In genomic region chr1:15542685-15543588, GRCh38 we compare ENCODE assay signal across 25 cellular contexts. TPM values are rescaled to one million over a fixed set of nuclear protein-coding genes. Genes with fewer than 3 reads are reported as not detected.
DNase-seq lines count a peak whose midpoint lies in the region; ATAC-seq and TF ChIP-seq lines count a peak whose summit lies in the region.
"Had no signal": no experiment of that assay in that cellular context is flagged by ENCODE, and none has a peak within 500 bp of the region (broad histone marks: within the 10 kb centered on the region; RNA-seq: fewer than 3 reads in every experiment).

No MANE protein-coding gene starts in this region.

- 97 to 98% methylated on average over 9 of the region's 9 CpGs for WGBS in GM23248 (ENCODE audit: low coverage in 1 of 2, low lambda C conversion rate in 2 of 2, missing lambda C conversion rate in 2 of 2), 2 experiments
- WGBS in gastroesophageal sphincter (ENCODE audit: low coverage in 1 of 2), 2 donors: 89 to 97% methylated on average over 5 to 6 of the region's 9 CpGs

- peak; percentile 48 for ATAC-seq in SK-N-SH treated with all-trans-retinoic acid at 6 μM for 48 hours
- no peak for ATAC-seq in gastroesophageal sphincter
- ATAC-seq: left lobe of liver, Right ventricle myocardium inferior had no signal

- H3K36me3 ChIP-seq in GM23248 (ENCODE audit: low read depth): peaks cover 42% of the 10 kb centered on the region
- H3K36me3 ChIP-seq in gastroesophageal sphincter: peaks cover under 1 to 99% of the 10 kb centered on the region in 2 donors

- DNase-seq in GM23248 (no peak), coronary artery (ENCODE audit: low spot score) (peak; percentile 60), glomerular visceral epithelial cell (ENCODE audit: extremely low spot score) (no peak), LoVo (ENCODE audit: low spot score) (no peak)
- peak; percentile 18 for DNase-seq in stimulated activated CD8-positive, alpha-beta memory T cell treated with anti-CD3 and anti-CD28 coated beads, Interleukin-4, amount 100 ng/mL, for 48 hours
- DNase-seq: activated CD4-positive, CD25-positive, alpha-beta regulatory T cell treated with anti-CD3 and anti-CD28 coated beads, Interleukin-2, amount 50 U/mL, for 72 hours; activated CD8-positive, alpha-beta memory T cell treated with anti-CD3 and anti-CD28 coated beads for 24 hours; activated naive CD4-positive, alpha-beta T cell; activated T-cell treated with anti-CD3 and anti-CD28 coated beads, Interleukin-2, amount 50 U/mL, for 48 hours; CD4-positive, CD25-positive, alpha-beta regulatory T cell; DMS 273 treated with DMSO at 0.1 percent for 48 hours; mesendoderm; NCI-H1417; NCI-H2081 treated with DMSO at 0.1 percent for 48 hours; NCI-H446; NCI-H82; spleen; stimulated activated CD4-positive, alpha-beta T cell treated with anti-CD3 and anti-CD28 coated beads, Interleukin-4, amount 100 ng/mL, for 1 hour; stimulated activated naive CD4-positive, alpha-beta T cell treated with Interleukin-2 at 50 U/mL for 16 hours had no signal

- in situ Hi-C loops in GM23248 (cut with MboI): no loop called here

- H3K27ac ChIP-seq in GM23248: peak overlapping the region; percentile 56
- no peak overlapping the region for H3K27ac ChIP-seq in coronary artery
- no peak overlapping the region for H3K27ac ChIP-seq in gastroesophageal sphincter
- H3K27ac ChIP-seq: spleen, thoracic aorta had no signal

- H3K27me3 ChIP-seq in GM23248 (replicated peaks; ENCODE audit: insufficient read depth) (no peaks in the 10 kb centered on the region), gastroesophageal sphincter (no peaks in the 10 kb centered on the region)
- H3K27me3 ChIP-seq: spleen had no signal

- H2AFZ ChIP-seq in GM23248: 0 out of 2 replicates have a peak overlapping the region, but pooled peaks have one; percentile 27

- H3K4me3 ChIP-seq in GM23248 (peak overlapping the region; percentile 16; the same call in 1 of the 2 replicates), coronary artery (no peak overlapping the region), gastroesophageal sphincter (no peak overlapping the region)
- H3K4me3 ChIP-seq: spleen, thoracic aorta had no signal

- peak overlapping the region; percentile 32 for H3K9ac ChIP-seq in GM23248

- TF ChIP-seq EP300 in gastroesophageal sphincter (IDR thresholded peaks at IDR 0.05): no peak

- H3K4me2 ChIP-seq in GM23248 (ENCODE audit: unreplicated experiment): peak overlapping the region; percentile 58

- no peak for TF ChIP-seq POLR2A in gastroesophageal sphincter (IDR thresholded peaks at IDR 0.05)

- H4K20me1 ChIP-seq in GM23248 (ENCODE audit: insufficient read depth): no peaks in the 10 kb centered on the region

- H3K4me1 ChIP-seq in GM23248 (ENCODE audit: insufficient read depth) (peaks cover 24% of the 10 kb centered on the region), gastroesophageal sphincter (no peaks in the 10 kb centered on the region)
- H3K4me1 ChIP-seq: spleen had no signal

- peaks cover 25% of the 10 kb centered on the region for H3F3A ChIP-seq in GM23248 (ENCODE audit: insufficient read depth)

- H3K9me2 ChIP-seq in GM23248 (ENCODE audit: insufficient read depth): no peaks in the 10 kb centered on the region

- H3K79me2 ChIP-seq in GM23248 (ENCODE audit: insufficient read depth): no peaks in the 10 kb centered on the region

- H3K9me3 ChIP-seq in GM23248 (ENCODE audit: low read depth) (no peaks in the 10 kb centered on the region), gastroesophageal sphincter (no peaks in the 10 kb centered on the region)
- H3K9me3 ChIP-seq: spleen, thoracic aorta had no signal

- TF ChIP-seq CTCF in coronary artery (IDR thresholded peaks at IDR 0.05) (no peak), gastroesophageal sphincter (IDR thresholded peaks at IDR 0.05) (no peak)

TF ChIP-seq in SK-N-SH treated with all-trans-retinoic acid at 6 μM for 48 hours, 23 proteins besides CTCF, POLR2A, EP300 and RAD21:
- TF ChIP-seq GLIS3 (CRISPR knock-in tag; IDR thresholded peaks at IDR 0.05): no peak
- TF ChIP-seq ZNF565 (CRISPR knock-in tag; conservative IDR thresholded peaks at IDR 0.05; ENCODE audit: low read depth): no peak
- TF ChIP-seq BACH2 (CRISPR knock-in tag; IDR thresholded peaks at IDR 0.05; ENCODE audit: borderline replicate concordance): no peak
- no peak for TF ChIP-seq TOX (CRISPR knock-in tag; IDR thresholded peaks at IDR 0.05; ENCODE audit: borderline replicate concordance)
- TF ChIP-seq PATZ1 (CRISPR knock-in tag; IDR thresholded peaks at IDR 0.05; ENCODE audit: borderline replicate concordance): no peak
- no peak for TF ChIP-seq ZFP3 (CRISPR knock-in tag; IDR thresholded peaks at IDR 0.05)
- no peak for TF ChIP-seq TCF4 (CRISPR knock-in tag; IDR thresholded peaks at IDR 0.05; ENCODE audit: borderline replicate concordance)
- TF ChIP-seq CREB5 (CRISPR knock-in tag; IDR thresholded peaks at IDR 0.05; ENCODE audit: low read depth): no peak
- no peak for TF ChIP-seq ARNTL (CRISPR knock-in tag; IDR thresholded peaks at IDR 0.05; ENCODE audit: borderline replicate concordance, low read depth)
- no peak for TF ChIP-seq POU6F1 (CRISPR knock-in tag; IDR thresholded peaks at IDR 0.05; ENCODE audit: borderline replicate concordance, low read depth)
- TF ChIP-seq ISL1 (CRISPR knock-in tag; IDR thresholded peaks at IDR 0.05): no peak
- TF ChIP-seq SNAI2 (CRISPR knock-in tag; IDR thresholded peaks at IDR 0.05): no peak
- no peak for TF ChIP-seq ZNF8 (CRISPR knock-in tag; IDR thresholded peaks at IDR 0.05)
- no peak for TF ChIP-seq ESRRG (CRISPR knock-in tag; IDR thresholded peaks at IDR 0.05)

RNA-seq across cellular contexts. Expression of gene DNAJC16, which starts 16.3 kb away (rescaled TPM):
- total RNA-seq in GM23248 (2014; rRNA removed; shearing (Covaris generic)): 21.8 and 22.5 TPM in 2 replicates
- polyA plus RNA-seq in GM23248 (2016; fragmentation: Nextera tagmentation; extraction: Ambion mirVana): 10.0 and 10.2 TPM in 2 replicates
- 10 to 100 TPM; 10.2 to 18.7 (median 13.8) TPM for total RNA-seq in gastroesophageal sphincter

RNA-seq across cellular contexts. Expression of gene CASP9, which starts 18.9 kb away (rescaled TPM):
- total RNA-seq in GM23248 (2014; rRNA removed; shearing (Covaris generic)): 15.8 and 18.5 TPM in 2 replicates
- polyA plus RNA-seq in GM23248 (2016; fragmentation: Nextera tagmentation; extraction: Ambion mirVana): 6.7 and 7.6 TPM in 2 replicates
- total RNA-seq in gastroesophageal sphincter: 10 to 100 TPM; 11.0 to 22.5 (median 14.3) TPM

RNA-seq across cellular contexts. Expression of gene AGMAT, which starts 41.9 kb away (rescaled TPM):
- 2.2 and 3.9 TPM in 2 replicates for total RNA-seq in GM23248 (2014; rRNA removed; shearing (Covaris generic))
- 0.75 and 0.85 TPM in 2 replicates for polyA plus RNA-seq in GM23248 (2016; fragmentation: Nextera tagmentation; extraction: Ambion mirVana)
- not detected for total RNA-seq in gastroesophageal sphincter
- total RNA-seq: MCF 10A had no signal

Comparison
In these comparisons a context has a peak if more than half of its experiments do, and no peak if none do; other contexts are left out.
1. DNase-seq: peak in coronary artery (single experiment) and stimulated activated CD8-positive, alpha-beta memory T cell treated with anti-CD3 and anti-CD28 coated beads, Interleukin-4, amount 100 ng/mL, for 48 hours (single experiment); none in GM23248 (single experiment), glomerular visceral epithelial cell (single experiment) and LoVo (single experiment).